ENCODE assay signal across 30 cellular contexts in the genomic region with DNA sequence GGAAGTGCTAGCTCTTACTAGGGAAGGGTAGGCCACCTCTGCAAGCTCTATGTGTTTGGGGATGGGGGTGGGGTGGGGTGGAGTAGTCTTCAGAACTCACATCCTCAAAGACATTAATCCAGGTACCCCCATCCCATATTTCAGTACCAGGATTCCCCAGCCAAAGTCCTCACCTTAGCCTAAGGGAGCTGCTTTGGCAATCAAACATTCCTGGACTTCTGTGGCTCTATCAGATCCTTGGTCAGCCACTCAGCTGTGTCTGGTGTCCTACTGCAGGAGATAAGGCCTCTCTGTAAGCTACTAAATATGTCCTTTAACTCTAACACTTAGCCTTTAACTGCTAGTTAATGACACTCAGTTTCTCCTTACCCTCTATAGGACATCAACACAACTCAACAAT. TPM values are rescaled to one million over a fixed set of nuclear protein-coding genes. Genes with fewer than 3 reads are reported as not detected.
DNase-seq lines count a peak whose midpoint lies in the region; ATAC-seq, FAIRE-seq and TF ChIP-seq lines count a peak whose summit lies in the region.
"Had no signal": no experiment of that assay in that cellular context is flagged by ENCODE, and none has a peak within 500 bp of the region (broad histone marks: within the 10 kb centered on the region; RNA-seq: fewer than 3 reads in every experiment).

No MANE protein-coding gene starts in this region.

- TF ChIP-seq CTCF in K562 (IDR thresholded peaks at IDR 0.05 in 2 of 3, conservative IDR thresholded peaks at IDR 0.05 in 1 of 3; ENCODE audit: insufficient read depth in 2 of 3, low read depth in 1 of 3, low read length in 3 of 3) (no peak), endodermal cell (conservative IDR thresholded peaks at IDR 0.05) (no peak), PC-9 (conservative IDR thresholded peaks at IDR 0.05) (no peak), GM23338 (conservative IDR thresholded peaks at IDR 0.05; ENCODE audit: low read depth in 2 of 2) (no peak)

- H3K9me3 Mint-ChIP-seq in endodermal cell = peaks cover 29% of the 10 kb centered on the region
- peaks cover 13% of the 10 kb centered on the region; the same call in 2 of the 3 replicates for H3K9me3 Mint-ChIP-seq in GM23338

- H3K27me3 Mint-ChIP-seq in endodermal cell (ENCODE audit: insufficient read depth) (peaks cover 10% of the 10 kb centered on the region), GM23338 (ENCODE audit: insufficient read depth, low read depth, poor library complexity) (peaks cover 3% of the 10 kb centered on the region)

- H3K9me3 ChIP-seq in K562 (replicated peaks; ENCODE audit: control insufficient read depth, insufficient read depth, low read depth, low read length) (0 out of 2 replicates have a peak, but pooled peaks cover 3% of the 10 kb centered on the region), endodermal cell (ENCODE audit: control insufficient read depth, low read length) (peaks cover 28% of the 10 kb centered on the region), PC-9 (ENCODE audit: insufficient read depth, low read depth) (no peaks in the 10 kb centered on the region)
- H3K9me3 ChIP-seq: BE2C had no signal

- H3F3A ChIP-seq in PC-9 (ENCODE audit: insufficient read depth, low read depth) = no peaks in the 10 kb centered on the region
- H3F3A ChIP-seq in GM23338 (replicated peaks; ENCODE audit: low read depth) = no peaks in the 10 kb centered on the region

- no peak overlapping the region for H3K27ac Mint-ChIP-seq in endodermal cell
- H3K27ac Mint-ChIP-seq in GM23338 = no peak overlapping the region
- H3K27ac Mint-ChIP-seq: CD4-positive, alpha-beta memory T cell; CD4-positive, CD25-positive, alpha-beta regulatory T cell; CD8-positive, alpha-beta memory T cell had no signal

- H3K9ac ChIP-seq in K562 (ENCODE audit: insufficient read depth in 1 of 2, low read depth in 2 of 2, low read length in 2 of 2) (no peak overlapping the region), endodermal cell (ENCODE audit: extremely low read depth, low read length, poor library complexity, severe bottlenecking) (no peak overlapping the region)
- H3K9ac ChIP-seq: BLaER1 had no signal

- CTCF ChIA-PET in K562 (lab: Yijun Ruan, JAX; ENCODE audit: low intra/inter-chr PET ratio) = no interaction called here
- CTCF ChIA-PET in PC-9 (lab: Charles Lee) = no interaction called here

- no peaks in the 10 kb centered on the region for H3K9me2 ChIP-seq in PC-9 (ENCODE audit: insufficient read depth)
- H3K9me2 ChIP-seq in GM23338 (ENCODE audit: insufficient read depth) = peaks cover 12% of the 10 kb centered on the region; the same call in 1 of the 2 replicates

- intact Hi-C loops in K562 (cut with micrococcal nuclease) (no loop called here), PC-9 (cut with micrococcal nuclease; ENCODE audit: unreplicated experiment) (no loop called here)

- DNase-seq in K562 (ENCODE audit: extremely low read depth in 1 of 4, low spot score in 3 of 4) (no peak), endodermal cell (no peak), PC-9 (no peak), GM23338 (ENCODE audit: low spot score) (no peak)
- DNase-seq: 8988T; ACHN; BE2C; C1 segment of cervical spinal cord; CD4-positive, alpha-beta memory T cell; CD4-positive, CD25-positive, alpha-beta regulatory T cell; CD8-positive, alpha-beta memory T cell; COR-L47; DMS 273 treated with DMSO at 0.1 percent for 48 hours; DMS153; DMS53; DMS79; DND-41; EL; GDM1 had no signal

- no peak overlapping the region for H3K4me2 ChIP-seq in K562 (ENCODE audit: insufficient read depth, low read length)
- H3K4me2 ChIP-seq in PC-9 = no peak overlapping the region
- H3K4me2 ChIP-seq in GM23338 = no peak overlapping the region
- H3K4me2 ChIP-seq: BLaER1 had no signal

- H3K36me3 ChIP-seq in K562 (ENCODE audit: control insufficient read depth, insufficient read depth, low read length) (no peaks in the 10 kb centered on the region), endodermal cell (ENCODE audit: control insufficient read depth, insufficient read depth, low read length) (no peaks in the 10 kb centered on the region), PC-9 (ENCODE audit: low read depth) (no peaks in the 10 kb centered on the region), GM23338 (ENCODE audit: insufficient read depth) (no peaks in the 10 kb centered on the region)
- H3K36me3 ChIP-seq: BE2C, BLaER1 had no signal

- in situ Hi-C loops in K562 (cut with MboI) = loop anchor here (5.0 kb wide), 1 partner anchor 157 kb away; no protein-coding TSS in a partner anchor

- TF ChIP-seq POLR2A in K562 (conservative IDR thresholded peaks at IDR 0.05) = no peak

- H3K27me3 ChIP-seq in K562 (ENCODE audit: control insufficient read depth in 2 of 2, insufficient read depth in 2 of 2, low read length in 2 of 2) = peaks cover 9 to 12% of the 10 kb centered on the region in 2 experiments; a peak in 4 of 5 replicates
- H3K27me3 ChIP-seq in endodermal cell (ENCODE audit: control insufficient read depth, insufficient read depth, low read length, poor library complexity, severe bottlenecking) = no peaks in the 10 kb centered on the region
- no peaks in the 10 kb centered on the region for H3K27me3 ChIP-seq in PC-9 (ENCODE audit: insufficient read depth, low read depth)
- H3K27me3 ChIP-seq in GM23338 (ENCODE audit: insufficient read depth) = no peaks in the 10 kb centered on the region
- H3K27me3 ChIP-seq: BE2C, BLaER1 had no signal

- POLR2A ChIA-PET in K562 (lab: Yijun Ruan, JAX) = interaction anchor here (0.6 to 1.0 kb wide), 2 partner anchors 20 to 39 kb away, joined by 3 read pairs; no protein-coding TSS in a partner anchor
- POLR2A ChIA-PET in PC-9 (lab: Charles Lee; ENCODE audit: unreplicated experiment) = interaction anchor here (0.6 to 0.7 kb wide), 3 partner anchors 69 to 1013 kb away, joined by 3 to 7 read pairs (median 5); no protein-coding TSS in a partner anchor

- no peak overlapping the region for H3K4me3 Mint-ChIP-seq in endodermal cell
- H3K4me3 Mint-ChIP-seq in GM23338 = no peak overlapping the region
- H3K4me3 Mint-ChIP-seq: CD14-positive monocyte; CD4-positive, alpha-beta memory T cell; CD8-positive, alpha-beta memory T cell had no signal

- no peak for TF ChIP-seq EP300 in K562 (IDR thresholded peaks at IDR 0.05; ENCODE audit: low read length)

- H3K4me1 ChIP-seq in K562 (replicated peaks in 1 of 2; ENCODE audit: control insufficient read depth in 2 of 2, insufficient read depth in 2 of 2, low read length in 2 of 2) (no peaks in the 10 kb centered on the region), endodermal cell (ENCODE audit: control insufficient read depth, insufficient read depth, low read length) (peaks cover 3% of the 10 kb centered on the region), PC-9 (replicated peaks; ENCODE audit: insufficient read depth) (peaks cover 7% of the 10 kb centered on the region; the same call in 1 of the 2 replicates), GM23338 (ENCODE audit: insufficient read depth) (no peaks in the 10 kb centered on the region)
- H3K4me1 ChIP-seq: BE2C had no signal

- no peak for TF ChIP-seq RAD21 in K562 (CRISPR knock-in tag; conservative IDR thresholded peaks at IDR 0.05 in 1 of 2, IDR thresholded peaks at IDR 0.05 in 1 of 2)

- no peak overlapping the region for H3K4me3 ChIP-seq in K562
- H3K4me3 ChIP-seq in endodermal cell (ENCODE audit: low read length) = peak overlapping the region; percentile 65
- no peak overlapping the region for H3K4me3 ChIP-seq in PC-9
- no peak overlapping the region for H3K4me3 ChIP-seq in GM23338
- H3K4me3 ChIP-seq: BLaER1, GM12878 had no signal

- no peak overlapping the region for H2AFZ ChIP-seq in K562 (ENCODE audit: low read depth, low read length)
- H2AFZ ChIP-seq in PC-9 = no peak overlapping the region
- no peak overlapping the region for H2AFZ ChIP-seq in GM23338

- ATAC-seq in K562 (no peak), GM18498 (IDR thresholded peaks at IDR 0.05; ENCODE audit: unreplicated experiment) (no peak), GM23338 (no peak)
- ATAC-seq: GM12878 had no signal

- H3K4me1 Mint-ChIP-seq in endodermal cell = peaks cover 7% of the 10 kb centered on the region
- H3K4me1 Mint-ChIP-seq in GM23338 = peaks cover 6% of the 10 kb centered on the region
- H3K4me1 Mint-ChIP-seq: CD8-positive, alpha-beta memory T cell had no signal

- H3K79me2 ChIP-seq in K562 (ENCODE audit: control insufficient read depth, insufficient read depth, low read length) (no peaks in the 10 kb centered on the region), PC-9 (ENCODE audit: low read depth) (no peaks in the 10 kb centered on the region), GM23338 (replicated peaks; ENCODE audit: insufficient read depth) (no peaks in the 10 kb centered on the region)

- H3K9me1 ChIP-seq in K562 (ENCODE audit: control insufficient read depth, insufficient read depth, low read length) = no peaks in the 10 kb centered on the region

- H3K27ac ChIP-seq in K562 (ENCODE audit: extremely low read depth, low read depth, low read length) = no peak overlapping the region
- no peak overlapping the region for H3K27ac ChIP-seq in endodermal cell (ENCODE audit: low read depth, low read length)
- no peak overlapping the region for H3K27ac ChIP-seq in PC-9
- no peak overlapping the region for H3K27ac ChIP-seq in GM23338 (ENCODE audit: low read depth)
- H3K27ac ChIP-seq: BLaER1 had no signal

- no peaks in the 10 kb centered on the region for H4K20me1 ChIP-seq in K562 (replicated peaks; ENCODE audit: control insufficient read depth, insufficient read depth, low read length)
- H4K20me1 ChIP-seq in PC-9 (ENCODE audit: insufficient read depth) = no peaks in the 10 kb centered on the region
- H4K20me1 ChIP-seq in GM23338 (replicated peaks; ENCODE audit: insufficient read depth) = no peaks in the 10 kb centered on the region
- H4K20me1 ChIP-seq: BLaER1 had no signal

- FAIRE-seq in K562 (lab: Jason Lieb, UNC) = peak; percentile 29
- FAIRE-seq: A204.1, GM12878, GM12892, GM19239 had no signal

- no peaks in the 10 kb centered on the region for H3K36me3 Mint-ChIP-seq in endodermal cell (ENCODE audit: low read depth)
- peaks cover 7% of the 10 kb centered on the region; the same call in 1 of the 3 replicates for H3K36me3 Mint-ChIP-seq in GM23338 (ENCODE audit: low read depth)
- H3K36me3 Mint-ChIP-seq: CD14-positive monocyte; CD4-positive, alpha-beta memory T cell; CD4-positive, CD25-positive, alpha-beta regulatory T cell had no signal

- BruUV-seq in K562 (replicated peaks; lab: Mats Ljungman, UMichigan) (no TSS peak), PC-9 (replicated peaks; lab: Mats Ljungman, UMichigan) (no TSS peak)

RNA-seq across cellular contexts. Expression of a gene that starts 26.9 kb away (rescaled TPM):
- total RNA-seq in K562 (2011; cell fraction: chromatin; rRNA removed; ENCODE audit: low replicate concordance) = not detected in 2 replicates
- total RNA-seq in K562 (2011; cell fraction: nucleolus; rRNA removed) = not detected in 2 replicates
- not detected in 2 replicates for total RNA-seq in K562 (2011; cell fraction: nucleoplasm; rRNA removed)
- total RNA-seq in K562 (2014; rRNA removed) = not detected in 2 replicates
- total RNA-seq in K562 (2014; rRNA removed; fragmentation: Illumina TruSeq; extraction: Trizol) = not detected in 2 replicates
- total RNA-seq in K562 (2015; rRNA removed; fragmentation: Illumina TruSeq; extraction: Trizol) = not detected in 2 replicates
- not detected in 2 replicates for total RNA-seq in K562 (2021)
- polyA plus RNA-seq in K562 (2011; rRNA removed) = not detected in 2 replicates
- polyA plus RNA-seq in K562 (2011; cell fraction: cytosol; rRNA removed) = not detected in 2 replicates
- polyA plus RNA-seq in K562 (2011; cell fraction: nucleus; rRNA removed) = not detected in 2 replicates
- polyA plus RNA-seq in K562 (2012) = not detected in 2 replicates
- polyA plus RNA-seq in K562 (2014; fragmentation: Illumina TruSeq; extraction: Trizol) = not detected in 2 replicates
- polyA plus RNA-seq in K562 (2014; fragmentation: Nextera tagmentation; extraction: Ambion mirVana) = not detected
- not detected in 2 replicates for polyA plus RNA-seq in K562 (2014; rRNA removed)
- not detected in 2 replicates for polyA minus RNA-seq in K562 (2011; rRNA and poly(A)+ RNA removed)
- polyA minus RNA-seq in K562 (2011; cell fraction: cytosol; rRNA and poly(A)+ RNA removed) = not detected in 2 replicates
- polyA minus RNA-seq in K562 (2011; cell fraction: nucleus; rRNA and poly(A)+ RNA removed) = not detected in 2 replicates
- total RNA-seq in endodermal cell = not detected
- not detected for polyA plus RNA-seq in endodermal cell (2013, experiment 1 of 2)
- not detected for polyA plus RNA-seq in endodermal cell (2013, experiment 2 of 2)
- not detected in 2 replicates for total RNA-seq in PC-9 (2021)
- not detected in 2 replicates for total RNA-seq in GM23338 (2014; rRNA removed; shearing (Covaris generic))
- polyA plus RNA-seq in GM23338 (2016; fragmentation: Nextera tagmentation; extraction: Ambion mirVana) = 0.18 TPM in 1 of 2 replicates, not detected in the other
- total RNA-seq: A673; CD4-positive, alpha-beta memory T cell; CD4-positive, CD25-positive, alpha-beta regulatory T cell; CD8-positive, alpha-beta memory T cell; Daoy; G401; GM12878 had no signal
- polyA plus RNA-seq: AG04450; CD14-positive monocyte; CD4-positive, alpha-beta memory T cell; CD4-positive, CD25-positive, alpha-beta regulatory T cell; CD8-positive, alpha-beta memory T cell; GM12878 had no signal

RNA-seq across cellular contexts. Expression of a gene that starts 54.3 kb away (rescaled TPM):
- total RNA-seq in K562 (2011; cell fraction: chromatin; rRNA removed; ENCODE audit: low replicate concordance) = 1.1 and 1.4 TPM in 2 replicates
- total RNA-seq in K562 (2011; cell fraction: nucleolus; rRNA removed) = 0.66 and 0.83 TPM in 2 replicates
- total RNA-seq in K562 (2011; cell fraction: nucleoplasm; rRNA removed) = 0.51 and 0.61 TPM in 2 replicates
- 0.05 TPM in 1 of 2 replicates, not detected in the other for total RNA-seq in K562 (2014; rRNA removed)
- total RNA-seq in K562 (2014; rRNA removed; fragmentation: Illumina TruSeq; extraction: Trizol) = 0.04 TPM in 1 of 2 replicates, not detected in the other
- total RNA-seq in K562 (2015; rRNA removed; fragmentation: Illumina TruSeq; extraction: Trizol) = not detected in 2 replicates
- total RNA-seq in K562 (2021) = 0.13 TPM in 2 replicates
- polyA plus RNA-seq in K562 (2011; rRNA removed) = 0.03 and 0.18 TPM in 2 replicates
- polyA plus RNA-seq in K562 (2011; cell fraction: cytosol; rRNA removed) = 0.03 TPM in 1 of 2 replicates, not detected in the other
- 0.46 and 0.61 TPM in 2 replicates for polyA plus RNA-seq in K562 (2011; cell fraction: nucleus; rRNA removed)
- 0.05 and 1.0 TPM in 2 replicates for polyA plus RNA-seq in K562 (2012)
- polyA plus RNA-seq in K562 (2014; fragmentation: Illumina TruSeq; extraction: Trizol) = 0.07 TPM in 1 of 2 replicates, not detected in the other
- polyA plus RNA-seq in K562 (2014; fragmentation: Nextera tagmentation; extraction: Ambion mirVana) = not detected
- 0.05 and 0.09 TPM in 2 replicates for polyA plus RNA-seq in K562 (2014; rRNA removed)
- polyA minus RNA-seq in K562 (2011; rRNA and poly(A)+ RNA removed) = 0.06 TPM in 1 of 2 replicates, not detected in the other
- 0.19 TPM in 1 of 2 replicates, not detected in the other for polyA minus RNA-seq in K562 (2011; cell fraction: cytosol; rRNA and poly(A)+ RNA removed)
- 0.22 and 0.54 TPM in 2 replicates for polyA minus RNA-seq in K562 (2011; cell fraction: nucleus; rRNA and poly(A)+ RNA removed)
- 10 to 100 TPM in 1 of 2 donors, 1 to 10 TPM in 1; 8.9 to 20.8 TPM for total RNA-seq in endodermal cell
- 2.4 TPM for polyA plus RNA-seq in endodermal cell (2013, experiment 1 of 2)
- polyA plus RNA-seq in endodermal cell (2013, experiment 2 of 2) = 1.6 TPM
- total RNA-seq in PC-9 (2021) = 67.5 and 71.6 TPM in 2 replicates
- total RNA-seq in GM23338 (2014; rRNA removed; shearing (Covaris generic)) = 8.7 and 11.8 TPM in 2 replicates
- polyA plus RNA-seq in GM23338 (2016; fragmentation: Nextera tagmentation; extraction: Ambion mirVana) = 2.6 and 3.4 TPM in 2 replicates
